Comparison of ENCODE assay signal across 8 cellular contexts in the genomic region with DNA sequence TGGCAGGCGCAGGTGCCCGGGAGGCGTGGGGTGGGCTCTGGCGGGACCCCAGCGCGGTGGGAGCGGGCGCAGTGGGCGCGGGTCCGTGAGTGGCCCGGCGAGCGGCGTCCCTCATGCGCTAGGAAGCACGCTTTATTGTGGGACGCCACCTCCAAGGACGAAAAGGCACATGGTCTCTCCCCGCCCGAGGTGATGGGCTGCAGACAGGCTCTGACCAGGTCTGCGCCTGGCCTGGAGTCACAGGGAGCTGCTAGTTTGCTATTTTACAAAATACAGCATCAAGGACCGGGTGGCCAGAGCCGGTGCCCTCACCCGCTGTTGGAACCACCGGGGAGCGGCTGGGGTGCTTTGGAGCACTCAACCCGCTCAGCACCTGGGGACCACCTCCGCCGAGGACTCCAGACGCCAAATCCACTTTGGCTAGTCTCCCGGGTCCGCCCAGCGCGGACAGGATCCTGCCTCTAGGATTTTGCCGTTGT.
A peak's percentile ranks its signal among the peaks of the same experiment; 100 is the strongest.
DNase-seq lines count a peak whose midpoint lies in the region; ATAC-seq and TF ChIP-seq lines count a peak whose summit lies in the region.

No MANE protein-coding gene starts in this region.

- no peaks in the 10 kb centered on the region for H3K9me3 Mint-ChIP-seq in activated CD4-positive, alpha-beta T cell treated with anti-CD3 and anti-CD28 coated beads, Interleukin-2, amount 10 ng/mL, durations not matched to agents 24 days and 14 days

- no peak for TF ChIP-seq CTCF in WERI-Rb-1 (IDR thresholded peaks at IDR 0.05; ENCODE audit: low read depth, low read length)
- no peak for TF ChIP-seq CTCF in fibroblast of lung (conservative IDR thresholded peaks at IDR 0.05 in 1 of 2, IDR thresholded peaks at IDR 0.05 in 1 of 2; ENCODE audit: low read depth in 1 of 2, low read length in 2 of 2)
- TF ChIP-seq CTCF in omental fat pad (IDR thresholded peaks at IDR 0.05), result no peak

- peak; percentile 5 for ATAC-seq in HG03175 (IDR thresholded peaks at IDR 0.05; ENCODE audit: unreplicated experiment)
- ATAC-seq in omental fat pad (ENCODE audit: low FRiP score), result no peak

- no peaks in the 10 kb centered on the region for H4K20me1 ChIP-seq in fibroblast of lung (ENCODE audit: control insufficient read depth, extremely low read depth, insufficient read depth, low read length)

- intact Hi-C loops in activated CD4-positive, alpha-beta T cell treated with anti-CD3 and anti-CD28 coated beads, Interleukin-2, amount 10 ng/mL, durations not matched to agents 24 days and 14 days (cut with micrococcal nuclease), result loop anchor here (1.0 to 10.0 kb wide), 6 partner anchors 8 to 1148 kb away; a partner anchor contains a TSS

- no peak for DNase-seq in activated CD4-positive, alpha-beta T cell treated with anti-CD3 and anti-CD28 coated beads, Interleukin-2, amount 10 ng/mL, durations not matched to agents 24 days and 14 days
- DNase-seq in activated CD4-positive, alpha-beta T cell treated with anti-CD3 and anti-CD28 coated beads, Interleukin-2, amount 50 U/mL, for 4 hours, result no peak
- DNase-seq in WERI-Rb-1 (no peak), fibroblast of lung (ENCODE audit: low read depth in 2 of 2) (peak in 1 of 2 donors; percentile 33), omental fat pad (ENCODE audit: low spot score) (no peak), SKM-1 (lab: John Stamatoyannopoulos, UW; ENCODE audit: unreplicated experiment) (no peak)

- H3K27ac Mint-ChIP-seq in activated CD4-positive, alpha-beta T cell treated with anti-CD3 and anti-CD28 coated beads, Interleukin-2, amount 10 ng/mL, durations not matched to agents 24 days and 14 days, result peak overlapping the region; percentile 99

- H3K27me3 ChIP-seq in WERI-Rb-1 (ENCODE audit: insufficient read depth, low read depth, severe bottlenecking) (no peaks in the 10 kb centered on the region), fibroblast of lung (ENCODE audit: control insufficient read depth, insufficient read depth, low read length) (no peaks in the 10 kb centered on the region), neuron (ENCODE audit: insufficient read depth, low read length) (no peaks in the 10 kb centered on the region)

- H2AFZ ChIP-seq in fibroblast of lung (ENCODE audit: low read length) (no peak overlapping the region), neuron (ENCODE audit: low read depth, low read length) (peak overlapping the region; percentile 87)

- peaks cover 47% of the 10 kb centered on the region for H3K79me2 ChIP-seq in fibroblast of lung (ENCODE audit: control insufficient read depth, insufficient read depth, low read length)

- peak overlapping the region; percentile 99 for H3K9ac ChIP-seq in fibroblast of lung (ENCODE audit: insufficient read depth, low read length)

- H3K4me3 ChIP-seq in WERI-Rb-1 (ENCODE audit: low read depth, low read length) (peak overlapping the region; percentile 87), fibroblast of lung (replicated peaks in 1 of 4; ENCODE audit: control extremely low read depth in 1 of 4, insufficient read depth in 1 of 4, low read depth in 3 of 4, low read length in 4 of 4) (peak overlapping the region; percentile 78 to 88 (median 80)), neuron (ENCODE audit: low read length) (peak overlapping the region; percentile 58)

- H3K4me1 ChIP-seq in fibroblast of lung (ENCODE audit: control insufficient read depth, extremely low read depth, insufficient read depth, low read length) (peaks cover 38% of the 10 kb centered on the region), neuron (ENCODE audit: insufficient read depth, low read length) (peaks cover 34% of the 10 kb centered on the region)

- H3K36me3 ChIP-seq in WERI-Rb-1 (no peaks in the 10 kb centered on the region), fibroblast of lung (ENCODE audit: control insufficient read depth, insufficient read depth, low read length) (no peaks in the 10 kb centered on the region), neuron (ENCODE audit: insufficient read depth, low read length) (no peaks in the 10 kb centered on the region)

- H3K4me2 ChIP-seq in fibroblast of lung (ENCODE audit: extremely low read depth, insufficient read depth, low read length), result peak overlapping the region; percentile 96

- H3K4me3 Mint-ChIP-seq in activated CD4-positive, alpha-beta T cell treated with anti-CD3 and anti-CD28 coated beads, Interleukin-2, amount 10 ng/mL, durations not matched to agents 24 days and 14 days, result peak overlapping the region; percentile 99

- peaks cover 64% of the 10 kb centered on the region for H3K4me1 Mint-ChIP-seq in activated CD4-positive, alpha-beta T cell treated with anti-CD3 and anti-CD28 coated beads, Interleukin-2, amount 10 ng/mL, durations not matched to agents 24 days and 14 days

- H3K27me3 Mint-ChIP-seq in activated CD4-positive, alpha-beta T cell treated with anti-CD3 and anti-CD28 coated beads, Interleukin-2, amount 10 ng/mL, durations not matched to agents 24 days and 14 days, result no peaks in the 10 kb centered on the region

- H3K27ac ChIP-seq in WERI-Rb-1 (peak overlapping the region; percentile 27; the same call in 1 of the 2 replicates), fibroblast of lung (ENCODE audit: insufficient read depth, low read length) (peak overlapping the region; percentile 95)

- peaks cover 20% of the 10 kb centered on the region for H3K36me3 Mint-ChIP-seq in activated CD4-positive, alpha-beta T cell treated with anti-CD3 and anti-CD28 coated beads, Interleukin-2, amount 10 ng/mL, durations not matched to agents 24 days and 14 days (ENCODE audit: low read depth)

- H3K9me3 ChIP-seq in WERI-Rb-1 (ENCODE audit: severe bottlenecking), result no peaks in the 10 kb centered on the region
- H3K9me3 ChIP-seq in fibroblast of lung (ENCODE audit: control insufficient read depth, insufficient read depth, low read depth, low read length), result no peaks in the 10 kb centered on the region
- H3K9me3 ChIP-seq in neuron (ENCODE audit: low read length), result no peaks in the 10 kb centered on the region
